16 cellular contexts compared by ENCODE assay signal in the genomic region with DNA sequence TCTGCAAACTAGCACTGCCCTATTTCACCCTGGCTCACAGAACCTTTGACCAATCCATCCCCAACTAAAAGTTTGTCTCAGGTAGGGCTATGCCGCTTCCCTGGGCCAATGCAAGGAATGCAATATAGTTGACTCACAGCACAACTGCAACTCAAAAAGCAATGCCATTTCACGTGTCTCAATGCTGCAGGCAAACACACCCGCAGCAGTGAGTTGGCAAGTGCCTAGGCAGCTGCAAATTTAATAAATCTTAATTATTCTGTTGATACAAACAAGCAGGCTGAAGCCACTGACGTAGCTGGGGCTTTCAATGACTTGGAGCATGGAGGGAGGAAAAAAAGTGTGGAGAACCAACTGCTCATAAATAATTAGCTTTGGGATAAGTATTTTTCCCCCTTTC.
DNase-seq lines count a peak whose midpoint lies in the region; ATAC-seq and TF ChIP-seq lines count a peak whose summit lies in the region.
"Had no signal": no experiment of that assay in that cellular context is flagged by ENCODE, and none has a peak within 500 bp of the region (broad histone marks: within the 10 kb centered on the region; RNA-seq: fewer than 3 reads in every experiment).

No MANE protein-coding gene starts in this region.

- ATAC-seq in CD8-positive, alpha-beta T cell: no peak
- ATAC-seq in foreskin keratinocyte: peak; percentile 31
- ATAC-seq: GM12878 had no signal

- no peak for DNase-seq in CD8-positive, alpha-beta T cell
- DNase-seq in foreskin keratinocyte (peak in 1 of 2 donors; percentile 34), renal cortical epithelial cell (ENCODE audit: low read depth) (peak; percentile 51), endodermal cell (no peak), NCI-H510A (lab: John Stamatoyannopoulos, UW) (no peak)
- DNase-seq in stimulated activated CD4-positive, alpha-beta T cell treated with anti-CD3 and anti-CD28 coated beads, Interleukin-2, amount 100 ng/mL, for 48 hours: no peak
- DNase-seq: BE2C; CD8-positive, alpha-beta memory T cell; COR-L47; DMS 273 treated with DMSO at 0.1 percent for 48 hours; DMS53; DND-41; EL; H9 had no signal

- no peak overlapping the region for H3K27ac ChIP-seq in CD8-positive, alpha-beta T cell (ENCODE audit: low read depth, low read length)
- no peak overlapping the region for H3K27ac ChIP-seq in foreskin keratinocyte
- H3K27ac ChIP-seq in endodermal cell (ENCODE audit: low read depth, low read length): no peak overlapping the region

- no peaks in the 10 kb centered on the region for H3K27me3 ChIP-seq in CD8-positive, alpha-beta T cell (ENCODE audit: insufficient read depth, low read length)
- no peaks in the 10 kb centered on the region for H3K27me3 ChIP-seq in foreskin keratinocyte
- no peaks in the 10 kb centered on the region for H3K27me3 ChIP-seq in endodermal cell (ENCODE audit: control insufficient read depth, insufficient read depth, low read length, poor library complexity, severe bottlenecking)
- H3K27me3 ChIP-seq: BE2C had no signal

- TF ChIP-seq CTCF in CD8-positive, alpha-beta T cell (IDR thresholded peaks at IDR 0.05): no peak
- TF ChIP-seq CTCF in foreskin keratinocyte (conservative IDR thresholded peaks at IDR 0.05) (no peak), endodermal cell (conservative IDR thresholded peaks at IDR 0.05) (no peak)

- H3K4me3 ChIP-seq in CD8-positive, alpha-beta T cell (ENCODE audit: low read depth, low read length): no peak overlapping the region
- H3K4me3 ChIP-seq in endodermal cell (ENCODE audit: low read length): no peak overlapping the region
- H3K4me3 ChIP-seq: GM12878 had no signal

- no peak overlapping the region for H3K9ac ChIP-seq in endodermal cell (ENCODE audit: extremely low read depth, low read length, poor library complexity, severe bottlenecking)

- CTCF ChIA-PET in CD8-positive, alpha-beta T cell (lab: Charles Lee): interaction anchor here (1.4 to 3.6 kb wide), 6 partner anchors 10 to 99 kb away, joined by 3 to 20 read pairs (median 6); no protein-coding TSS in a partner anchor

- H3K9me3 ChIP-seq in CD8-positive, alpha-beta T cell (ENCODE audit: low read length): no peaks in the 10 kb centered on the region
- H3K9me3 ChIP-seq in endodermal cell (ENCODE audit: control insufficient read depth, low read length): no peaks in the 10 kb centered on the region
- H3K9me3 ChIP-seq: BE2C had no signal

- H3K27ac Mint-ChIP-seq in CD8-positive, alpha-beta T cell: peak overlapping the region; percentile 22
- H3K27ac Mint-ChIP-seq in endodermal cell: no peak overlapping the region
- H3K27ac Mint-ChIP-seq: H9 had no signal

- POLR2A ChIA-PET in CD8-positive, alpha-beta T cell (lab: Charles Lee): no interaction called here

- 91 to 100% methylated on average over 4 of the region's 4 CpGs for WGBS in endodermal cell (ENCODE audit: insufficient coverage in 1 of 2, insufficient read length in 1 of 2), 2 experiments

- H3K27me3 Mint-ChIP-seq in CD8-positive, alpha-beta T cell (ENCODE audit: low read depth): no peaks in the 10 kb centered on the region
- H3K27me3 Mint-ChIP-seq in endodermal cell (ENCODE audit: insufficient read depth): no peaks in the 10 kb centered on the region
- H3K27me3 Mint-ChIP-seq: CD8-positive, alpha-beta memory T cell had no signal

- H3K36me3 ChIP-seq in CD8-positive, alpha-beta T cell (ENCODE audit: insufficient read depth, low read length): peaks cover 24% of the 10 kb centered on the region
- H3K36me3 ChIP-seq in endodermal cell (ENCODE audit: control insufficient read depth, insufficient read depth, low read length): peaks cover 16% of the 10 kb centered on the region
- H3K36me3 ChIP-seq: BE2C had no signal

- H3K9me3 Mint-ChIP-seq in CD8-positive, alpha-beta T cell: no peaks in the 10 kb centered on the region
- no peaks in the 10 kb centered on the region for H3K9me3 Mint-ChIP-seq in endodermal cell
- H3K9me3 Mint-ChIP-seq: CD8-positive, alpha-beta memory T cell; H9 had no signal

- H3K4me3 Mint-ChIP-seq in CD8-positive, alpha-beta T cell: no peak overlapping the region
- no peak overlapping the region for H3K4me3 Mint-ChIP-seq in endodermal cell
- H3K4me3 Mint-ChIP-seq: CD14-positive monocyte; CD8-positive, alpha-beta memory T cell; H9 had no signal

- H3K36me3 Mint-ChIP-seq in CD8-positive, alpha-beta T cell: peaks cover 76% of the 10 kb centered on the region
- no peaks in the 10 kb centered on the region for H3K36me3 Mint-ChIP-seq in endodermal cell (ENCODE audit: low read depth)

- H3K4me1 ChIP-seq in CD8-positive, alpha-beta T cell (ENCODE audit: insufficient read depth, low read length): no peaks in the 10 kb centered on the region
- H3K4me1 ChIP-seq in foreskin keratinocyte (no peaks in the 10 kb centered on the region), endodermal cell (ENCODE audit: control insufficient read depth, insufficient read depth, low read length) (peaks cover 4% of the 10 kb centered on the region)

- peaks cover 3% of the 10 kb centered on the region for H3K4me1 Mint-ChIP-seq in CD8-positive, alpha-beta T cell (ENCODE audit: low read depth)
- no peaks in the 10 kb centered on the region for H3K4me1 Mint-ChIP-seq in endodermal cell
- H3K4me1 Mint-ChIP-seq: CD14-positive monocyte had no signal

- intact Hi-C loops in CD8-positive, alpha-beta T cell (cut with DNase I, micrococcal nuclease): loop anchor here (5.0 kb wide), 2 partner anchors 254 to 564 kb away; no protein-coding TSS in a partner anchor
